Comparison of ENCODE assay signal across 22 cellular contexts in the genomic region with DNA sequence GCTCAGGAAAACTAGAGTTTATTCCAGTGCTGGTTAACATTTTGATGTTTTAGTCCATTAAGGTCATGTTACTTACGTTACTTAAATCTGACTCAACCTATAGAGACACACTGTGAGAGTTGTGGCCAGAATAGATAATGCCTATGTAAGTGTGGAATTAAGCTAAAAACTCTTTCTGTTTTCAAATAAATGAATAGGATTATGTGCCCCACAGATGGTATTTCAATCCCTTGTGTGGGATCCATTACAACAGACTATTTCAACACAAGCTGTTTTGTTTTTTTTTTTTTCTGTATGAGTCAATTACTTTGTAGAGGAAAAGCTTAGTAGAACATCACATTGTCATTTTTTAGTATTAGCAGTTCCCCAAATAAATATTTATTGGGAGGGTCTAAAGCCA.
DNase-seq lines count a peak whose midpoint lies in the region; ATAC-seq and TF ChIP-seq lines count a peak whose summit lies in the region.
"Had no signal": no experiment of that assay in that cellular context is flagged by ENCODE, and none has a peak within 500 bp of the region (broad histone marks: within the 10 kb centered on the region; RNA-seq: fewer than 3 reads in every experiment).

No MANE protein-coding gene starts in this region.

- no peaks in the 10 kb centered on the region for H3K36me3 ChIP-seq in testis (ENCODE audit: low read depth, missing control alignments)
- H3K36me3 ChIP-seq: BLaER1 treated with 17β-estradiol and CSF1 and Interleukin-3, amounts not matched to agents 10 nM and 100 nM; gastroesophageal sphincter; transverse colon had no signal

- H3K27ac ChIP-seq in testis: no peak overlapping the region
- H3K27ac ChIP-seq: BLaER1 treated with 17β-estradiol and CSF1 and Interleukin-3, amounts not matched to agents 10 nM and 100 nM; gastroesophageal sphincter; parathyroid adenoma had no signal

- peak overlapping the region; percentile 94 for H3K27ac Mint-ChIP-seq in osteocyte (ENCODE audit: unreplicated experiment)
- H3K27ac Mint-ChIP-seq in T-helper 17 cell: no peak overlapping the region
- no peak overlapping the region for H3K27ac Mint-ChIP-seq in activated T-cell treated with anti-CD3 and anti-CD28 coated beads, Interleukin-2, amount 50 U/mL, for 72 hours
- no peak overlapping the region for H3K27ac Mint-ChIP-seq in Calu3 (ENCODE audit: unreplicated experiment)

- no TSS peak for BruUV-seq in Calu3 (replicated peaks; lab: Mats Ljungman, UMichigan)

- H3K4me3 ChIP-seq in testis: no peak overlapping the region
- H3K4me3 ChIP-seq: BLaER1 treated with 17β-estradiol and CSF1 and Interleukin-3, amounts not matched to agents 10 nM and 100 nM; gastroesophageal sphincter; GM12878; transverse colon had no signal

- DNase-seq in DMS 273 (lab: John Stamatoyannopoulos, UW; ENCODE audit: unreplicated experiment) (peak; percentile 53), NCI-H524 treated with DMSO at 0.1 percent for 48 hours (lab: John Stamatoyannopoulos, UW) (peak; percentile 79), dermis microvascular lymphatic vessel endothelial cell (ENCODE audit: low read depth in 2 of 2) (peak; percentile 21 to 24), osteocyte (ENCODE audit: extremely low spot score, unreplicated experiment) (no peak), testis (no peak), T-helper 17 cell (no peak), Calu3 (no peak)
- no peak for DNase-seq in activated T-cell treated with anti-CD3 and anti-CD28 coated beads, Interleukin-2, amount 50 U/mL, for 72 hours
- DNase-seq: activated CD4-positive, alpha-beta T cell treated with anti-CD3 and anti-CD28 coated beads, Interleukin-2, amount 50 U/mL, for 1 hour; activated T-cell treated with anti-CD3 and anti-CD28 coated beads, Interleukin-2, amount 50 U/mL, for 48 hours; DMS79 treated with DMSO at 0.1 percent for 48 hours; IMR-90; islet precursor cell; midbrain; NCI-H510A; stimulated activated CD4-positive, alpha-beta T cell treated with anti-CD3 and anti-CD28 coated beads, Interleukin-15, amount 100 ng/mL, for 24 hours; T1000; transverse colon had no signal

- CTCF ChIA-PET in Calu3 (lab: Charles Lee): interaction anchor here (0.6 to 0.7 kb wide), 3 partner anchors 32 to 526 kb away, joined by 3 read pairs; no protein-coding TSS in a partner anchor

- H3K9me3 Mint-ChIP-seq in osteocyte (ENCODE audit: unreplicated experiment): no peaks in the 10 kb centered on the region
- no peaks in the 10 kb centered on the region for H3K9me3 Mint-ChIP-seq in activated T-cell treated with anti-CD3 and anti-CD28 coated beads, Interleukin-2, amount 50 U/mL, for 72 hours
- no peaks in the 10 kb centered on the region for H3K9me3 Mint-ChIP-seq in Calu3 (ENCODE audit: low read depth, unreplicated experiment)

- ATAC-seq in T-helper 17 cell: no peak
- ATAC-seq in activated T-cell treated with anti-CD3 and anti-CD28 coated beads, Interleukin-2, amount 50 U/mL, for 72 hours (replicated peaks in 1 of 2): no peak
- ATAC-seq: gastroesophageal sphincter, GM12878 had no signal

- intact Hi-C loops in testis (cut with DNase I; ENCODE audit: low total_unique reads) (no loop called here), Calu3 (cut with micrococcal nuclease; ENCODE audit: unreplicated experiment) (no loop called here)

- H3K9me3 ChIP-seq in testis: no peaks in the 10 kb centered on the region
- no peaks in the 10 kb centered on the region for H3K9me3 ChIP-seq in T-helper 17 cell (ENCODE audit: control insufficient read depth, low read length, poor library complexity, severe bottlenecking)
- H3K9me3 ChIP-seq: BLaER1 treated with 17β-estradiol and CSF1 and Interleukin-3, amounts not matched to agents 10 nM and 100 nM; gastroesophageal sphincter; transverse colon had no signal

- TF ChIP-seq POLR2A in testis (IDR thresholded peaks at IDR 0.05): no peak

- peaks cover 7% of the 10 kb centered on the region for H3K36me3 Mint-ChIP-seq in osteocyte (ENCODE audit: unreplicated experiment)
- H3K36me3 Mint-ChIP-seq in T-helper 17 cell (ENCODE audit: low read depth): no peaks in the 10 kb centered on the region
- H3K36me3 Mint-ChIP-seq in activated T-cell treated with anti-CD3 and anti-CD28 coated beads, Interleukin-2, amount 50 U/mL, for 72 hours (ENCODE audit: insufficient read depth in 2 of 2): no peaks in the 10 kb centered on the region
- H3K36me3 Mint-ChIP-seq in Calu3 (ENCODE audit: insufficient read depth, unreplicated experiment): no peaks in the 10 kb centered on the region

- TF ChIP-seq CTCF in osteocyte (IDR thresholded peaks at IDR 0.05) (no peak), testis (IDR thresholded peaks at IDR 0.05) (no peak), Calu3 (IDR thresholded peaks at IDR 0.05; ENCODE audit: unreplicated experiment) (no peak)

- H3K27me3 Mint-ChIP-seq in osteocyte (ENCODE audit: unreplicated experiment): no peaks in the 10 kb centered on the region
- H3K27me3 Mint-ChIP-seq in T-helper 17 cell: peaks cover 39% of the 10 kb centered on the region
- H3K27me3 Mint-ChIP-seq in activated T-cell treated with anti-CD3 and anti-CD28 coated beads, Interleukin-2, amount 50 U/mL, for 72 hours (ENCODE audit: low read depth): peaks cover 16% of the 10 kb centered on the region
- no peaks in the 10 kb centered on the region for H3K27me3 Mint-ChIP-seq in Calu3 (ENCODE audit: unreplicated experiment)

- H3K27me3 ChIP-seq in testis: no peaks in the 10 kb centered on the region
- H3K27me3 ChIP-seq: BLaER1 treated with 17β-estradiol and CSF1 and Interleukin-3, amounts not matched to agents 10 nM and 100 nM; gastroesophageal sphincter; transverse colon had no signal

- WGBS in testis, 2 donors: 85 to 90% methylated on average over 1 of the region's 1 CpG

- H3K4me1 ChIP-seq in testis: no peaks in the 10 kb centered on the region
- H3K4me1 ChIP-seq: BLaER1 treated with 17β-estradiol and CSF1 and Interleukin-3, amounts not matched to agents 10 nM and 100 nM; gastroesophageal sphincter; parathyroid adenoma had no signal

- H3K4me1 Mint-ChIP-seq in osteocyte (ENCODE audit: unreplicated experiment): peaks cover 44% of the 10 kb centered on the region
- peaks cover 2% of the 10 kb centered on the region for H3K4me1 Mint-ChIP-seq in T-helper 17 cell
- no peaks in the 10 kb centered on the region for H3K4me1 Mint-ChIP-seq in activated T-cell treated with anti-CD3 and anti-CD28 coated beads, Interleukin-2, amount 50 U/mL, for 72 hours (ENCODE audit: low read depth)
- H3K4me1 Mint-ChIP-seq in Calu3 (ENCODE audit: low read depth, unreplicated experiment): no peaks in the 10 kb centered on the region

- no peak overlapping the region for H3K4me3 Mint-ChIP-seq in osteocyte (ENCODE audit: unreplicated experiment)
- no peak overlapping the region for H3K4me3 Mint-ChIP-seq in T-helper 17 cell
- H3K4me3 Mint-ChIP-seq in activated T-cell treated with anti-CD3 and anti-CD28 coated beads, Interleukin-2, amount 50 U/mL, for 72 hours: no peak overlapping the region
- no peak overlapping the region for H3K4me3 Mint-ChIP-seq in Calu3 (ENCODE audit: low read depth, unreplicated experiment)

Comparison
In these comparisons a context has a peak if more than half of its experiments do, and no peak if none do; other contexts are left out.
1. DNase-seq: peak in DMS 273 (single experiment), NCI-H524 treated with DMSO at 0.1 percent for 48 hours (single experiment) and dermis microvascular lymphatic vessel endothelial cell (2 of 2); none in osteocyte (single experiment), testis (single experiment), T-helper 17 cell (0 of 3), activated T-cell treated with anti-CD3 and anti-CD28 coated beads, Interleukin-2, amount 50 U/mL, for 72 hours (0 of 2) and Calu3 (single experiment).